In the genomic region with DNA sequence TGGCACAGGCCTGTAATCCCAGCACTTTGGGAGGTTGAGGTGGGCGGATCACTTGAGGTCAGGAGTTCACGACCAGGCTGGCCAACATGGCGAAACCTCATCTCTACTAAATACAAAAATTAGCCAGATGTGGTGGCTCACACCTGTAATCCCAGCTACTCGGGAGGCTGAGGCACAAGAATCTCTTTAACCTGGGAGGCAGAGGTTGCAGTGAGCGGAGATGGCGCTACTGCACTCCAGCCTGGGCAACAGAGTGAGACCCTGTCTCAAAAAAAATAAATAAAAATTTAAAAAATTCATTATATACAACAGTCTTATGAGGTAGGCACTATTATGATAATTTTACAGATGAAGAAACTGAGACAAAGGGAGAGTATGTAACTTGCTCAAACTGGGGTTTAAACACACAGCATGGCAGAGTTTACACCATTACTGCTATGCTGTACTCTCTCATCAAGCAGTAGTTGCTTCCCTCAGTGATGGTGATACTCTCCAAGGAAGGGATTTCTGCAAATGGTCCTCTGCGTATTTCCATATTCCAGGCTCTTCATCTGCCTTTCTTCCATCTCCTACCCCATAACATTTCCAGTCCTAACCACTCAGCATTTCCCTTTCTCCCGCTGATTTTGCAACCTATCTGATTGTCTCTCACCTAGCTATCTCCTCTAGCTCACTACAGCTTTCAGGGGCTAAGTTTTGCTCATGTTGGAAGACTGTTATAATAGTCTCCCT, we compare ENCODE assay signal across 1 cellular context.
TF ChIP-seq lines count a peak whose summit lies in the region.

No MANE protein-coding gene starts in this region.

TF ChIP-seq in K562, 482 proteins besides CTCF, POLR2A, EP300 and RAD21 (continued from another document):
- TF ChIP-seq, protein P1, sequence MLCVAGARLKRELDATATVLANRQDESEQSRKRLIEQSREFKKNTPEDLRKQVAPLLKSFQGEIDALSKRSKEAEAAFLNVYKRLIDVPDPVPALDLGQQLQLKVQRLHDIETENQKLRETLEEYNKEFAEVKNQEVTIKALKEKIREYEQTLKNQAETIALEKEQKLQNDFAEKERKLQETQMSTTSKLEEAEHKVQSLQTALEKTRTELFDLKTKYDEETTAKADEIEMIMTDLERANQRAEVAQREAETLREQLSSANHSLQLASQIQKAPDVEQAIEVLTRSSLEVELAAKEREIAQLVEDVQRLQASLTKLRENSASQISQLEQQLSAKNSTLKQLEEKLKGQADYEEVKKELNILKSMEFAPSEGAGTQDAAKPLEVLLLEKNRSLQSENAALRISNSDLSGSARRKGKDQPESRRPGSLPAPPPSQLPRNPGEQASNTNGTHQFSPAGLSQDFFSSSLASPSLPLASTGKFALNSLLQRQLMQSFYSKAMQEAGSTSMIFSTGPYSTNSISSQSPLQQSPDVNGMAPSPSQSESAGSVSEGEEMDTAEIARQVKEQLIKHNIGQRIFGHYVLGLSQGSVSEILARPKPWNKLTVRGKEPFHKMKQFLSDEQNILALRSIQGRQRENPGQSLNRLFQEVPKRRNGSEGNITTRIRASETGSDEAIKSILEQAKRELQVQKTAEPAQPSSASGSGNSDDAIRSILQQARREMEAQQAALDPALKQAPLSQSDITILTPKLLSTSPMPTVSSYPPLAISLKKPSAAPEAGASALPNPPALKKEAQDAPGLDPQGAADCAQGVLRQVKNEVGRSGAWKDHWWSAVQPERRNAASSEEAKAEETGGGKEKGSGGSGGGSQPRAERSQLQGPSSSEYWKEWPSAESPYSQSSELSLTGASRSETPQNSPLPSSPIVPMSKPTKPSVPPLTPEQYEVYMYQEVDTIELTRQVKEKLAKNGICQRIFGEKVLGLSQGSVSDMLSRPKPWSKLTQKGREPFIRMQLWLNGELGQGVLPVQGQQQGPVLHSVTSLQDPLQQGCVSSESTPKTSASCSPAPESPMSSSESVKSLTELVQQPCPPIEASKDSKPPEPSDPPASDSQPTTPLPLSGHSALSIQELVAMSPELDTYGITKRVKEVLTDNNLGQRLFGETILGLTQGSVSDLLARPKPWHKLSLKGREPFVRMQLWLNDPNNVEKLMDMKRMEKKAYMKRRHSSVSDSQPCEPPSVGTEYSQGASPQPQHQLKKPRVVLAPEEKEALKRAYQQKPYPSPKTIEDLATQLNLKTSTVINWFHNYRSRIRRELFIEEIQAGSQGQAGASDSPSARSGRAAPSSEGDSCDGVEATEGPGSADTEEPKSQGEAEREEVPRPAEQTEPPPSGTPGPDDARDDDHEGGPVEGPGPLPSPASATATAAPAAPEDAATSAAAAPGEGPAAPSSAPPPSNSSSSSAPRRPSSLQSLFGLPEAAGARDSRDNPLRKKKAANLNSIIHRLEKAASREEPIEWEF (CRISPR knock-in tag; IDR thresholded peaks at IDR 0.05): no peak
- no peak for TF ChIP-seq L3MBTL2 (IDR thresholded peaks at IDR 0.05)
- peak; percentile 42; the same call in 1 of the 2 replicates for TF ChIP-seq RFX7 (CRISPR knock-in tag; IDR thresholded peaks at IDR 0.05)
- no peak for TF ChIP-seq GABPB2 (CRISPR knock-in tag; conservative IDR thresholded peaks at IDR 0.05)
- TF ChIP-seq, protein P2, sequence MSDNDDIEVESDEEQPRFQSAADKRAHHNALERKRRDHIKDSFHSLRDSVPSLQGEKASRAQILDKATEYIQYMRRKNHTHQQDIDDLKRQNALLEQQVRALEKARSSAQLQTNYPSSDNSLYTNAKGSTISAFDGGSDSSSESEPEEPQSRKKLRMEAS (CRISPR knock-in tag; IDR thresholded peaks at IDR 0.05): no peak
- TF ChIP-seq ZNF408 (CRISPR knock-in tag; IDR thresholded peaks at IDR 0.05; ENCODE audit: low read depth): no peak
- TF ChIP-seq, protein P3, sequence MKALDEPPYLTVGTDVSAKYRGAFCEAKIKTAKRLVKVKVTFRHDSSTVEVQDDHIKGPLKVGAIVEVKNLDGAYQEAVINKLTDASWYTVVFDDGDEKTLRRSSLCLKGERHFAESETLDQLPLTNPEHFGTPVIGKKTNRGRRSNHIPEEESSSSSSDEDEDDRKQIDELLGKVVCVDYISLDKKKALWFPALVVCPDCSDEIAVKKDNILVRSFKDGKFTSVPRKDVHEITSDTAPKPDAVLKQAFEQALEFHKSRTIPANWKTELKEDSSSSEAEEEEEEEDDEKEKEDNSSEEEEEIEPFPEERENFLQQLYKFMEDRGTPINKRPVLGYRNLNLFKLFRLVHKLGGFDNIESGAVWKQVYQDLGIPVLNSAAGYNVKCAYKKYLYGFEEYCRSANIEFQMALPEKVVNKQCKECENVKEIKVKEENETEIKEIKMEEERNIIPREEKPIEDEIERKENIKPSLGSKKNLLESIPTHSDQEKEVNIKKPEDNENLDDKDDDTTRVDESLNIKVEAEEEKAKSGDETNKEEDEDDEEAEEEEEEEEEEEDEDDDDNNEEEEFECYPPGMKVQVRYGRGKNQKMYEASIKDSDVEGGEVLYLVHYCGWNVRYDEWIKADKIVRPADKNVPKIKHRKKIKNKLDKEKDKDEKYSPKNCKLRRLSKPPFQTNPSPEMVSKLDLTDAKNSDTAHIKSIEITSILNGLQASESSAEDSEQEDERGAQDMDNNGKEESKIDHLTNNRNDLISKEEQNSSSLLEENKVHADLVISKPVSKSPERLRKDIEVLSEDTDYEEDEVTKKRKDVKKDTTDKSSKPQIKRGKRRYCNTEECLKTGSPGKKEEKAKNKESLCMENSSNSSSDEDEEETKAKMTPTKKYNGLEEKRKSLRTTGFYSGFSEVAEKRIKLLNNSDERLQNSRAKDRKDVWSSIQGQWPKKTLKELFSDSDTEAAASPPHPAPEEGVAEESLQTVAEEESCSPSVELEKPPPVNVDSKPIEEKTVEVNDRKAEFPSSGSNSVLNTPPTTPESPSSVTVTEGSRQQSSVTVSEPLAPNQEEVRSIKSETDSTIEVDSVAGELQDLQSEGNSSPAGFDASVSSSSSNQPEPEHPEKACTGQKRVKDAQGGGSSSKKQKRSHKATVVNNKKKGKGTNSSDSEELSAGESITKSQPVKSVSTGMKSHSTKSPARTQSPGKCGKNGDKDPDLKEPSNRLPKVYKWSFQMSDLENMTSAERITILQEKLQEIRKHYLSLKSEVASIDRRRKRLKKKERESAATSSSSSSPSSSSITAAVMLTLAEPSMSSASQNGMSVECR (CRISPR knock-in tag; IDR thresholded peaks at IDR 0.05): no peak
- TF ChIP-seq RBM39 (optimal IDR thresholded peaks at IDR 0.05; ENCODE audit: low read depth, low read length): no peak
- no peak for TF ChIP-seq KAT2B (IDR thresholded peaks at IDR 0.05; ENCODE audit: low read depth, low read length)
- TF ChIP-seq, protein P4, sequence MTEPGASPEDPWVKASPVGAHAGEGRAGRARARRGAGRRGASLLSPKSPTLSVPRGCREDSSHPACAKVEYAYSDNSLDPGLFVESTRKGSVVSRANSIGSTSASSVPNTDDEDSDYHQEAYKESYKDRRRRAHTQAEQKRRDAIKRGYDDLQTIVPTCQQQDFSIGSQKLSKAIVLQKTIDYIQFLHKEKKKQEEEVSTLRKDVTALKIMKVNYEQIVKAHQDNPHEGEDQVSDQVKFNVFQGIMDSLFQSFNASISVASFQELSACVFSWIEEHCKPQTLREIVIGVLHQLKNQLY (CRISPR knock-in tag; conservative IDR thresholded peaks at IDR 0.05): no peak
- TF ChIP-seq RBM14 (IDR thresholded peaks at IDR 0.05; ENCODE audit: borderline replicate concordance, insufficient read depth, low read depth, low read length): no peak
- TF ChIP-seq PYGO2 (tag; IDR thresholded peaks at IDR 0.05): no peak
- TF ChIP-seq, protein P5, sequence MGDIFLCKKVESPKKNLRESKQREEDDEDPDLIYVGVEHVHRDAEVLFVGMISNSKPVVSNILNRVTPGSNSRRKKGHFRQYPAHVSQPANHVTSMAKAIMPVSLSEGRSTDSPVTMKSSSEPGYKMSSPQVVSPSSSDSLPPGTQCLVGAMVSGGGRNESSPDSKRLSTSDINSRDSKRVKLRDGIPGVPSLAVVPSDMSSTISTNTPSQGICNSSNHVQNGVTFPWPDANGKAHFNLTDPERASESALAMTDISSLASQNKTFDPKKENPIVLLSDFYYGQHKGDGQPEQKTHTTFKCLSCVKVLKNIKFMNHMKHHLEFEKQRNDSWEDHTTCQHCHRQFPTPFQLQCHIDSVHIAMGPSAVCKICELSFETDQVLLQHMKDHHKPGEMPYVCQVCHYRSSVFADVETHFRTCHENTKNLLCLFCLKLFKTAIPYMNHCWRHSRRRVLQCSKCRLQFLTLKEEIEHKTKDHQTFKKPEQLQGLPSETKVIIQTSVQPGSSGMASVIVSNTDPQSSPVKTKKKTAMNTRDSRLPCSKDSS (IDR thresholded peaks at IDR 0.05; ENCODE audit: low read depth, partially characterized antibody): no peak
- TF ChIP-seq NFE2L1 (tag; IDR thresholded peaks at IDR 0.05; ENCODE audit: borderline replicate concordance, low read depth): no peak
